In the genomic region with DNA sequence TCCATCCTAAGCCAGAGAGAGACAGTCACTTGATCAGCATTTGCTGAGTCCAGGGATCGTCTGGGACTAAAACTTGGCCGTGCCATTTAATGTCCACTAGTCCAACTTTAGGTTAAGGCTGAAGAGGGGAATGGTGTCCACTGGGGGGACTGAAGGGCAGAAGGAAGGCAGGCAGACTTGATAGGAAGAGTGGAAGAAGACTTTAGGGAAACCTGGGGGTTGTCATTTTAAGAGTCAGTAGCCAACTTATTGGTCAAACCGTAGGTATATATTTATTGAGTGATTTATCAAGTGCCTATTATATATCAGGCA, we compare ENCODE assay signal across 16 cellular contexts. TPM values are rescaled to one million over a fixed set of nuclear protein-coding genes. Genes with fewer than 3 reads are reported as not detected.
A peak's percentile ranks its signal among the peaks of the same experiment; 100 is the strongest.
DNase-seq lines count a peak whose midpoint lies in the region; ATAC-seq and TF ChIP-seq lines count a peak whose summit lies in the region.
"Had no signal": no experiment of that assay in that cellular context is flagged by ENCODE, and none has a peak within 500 bp of the region (broad histone marks: within the 10 kb centered on the region; RNA-seq: fewer than 3 reads in every experiment).

No MANE protein-coding gene starts in this region.

- no peak for TF ChIP-seq EP300 in SK-N-SH (IDR thresholded peaks at IDR 0.05; ENCODE audit: borderline replicate concordance in 1 of 2, low read depth in 1 of 2, low read length in 1 of 2)

- no peaks in the 10 kb centered on the region for H4K20me1 ChIP-seq in SK-N-SH (ENCODE audit: insufficient read depth)

- H3K27ac Mint-ChIP-seq in glutamatergic neuron (ENCODE audit: unreplicated experiment): no peak overlapping the region
- H3K27ac Mint-ChIP-seq: activated CD4-positive, alpha-beta T cell treated with anti-CD3 and anti-CD28 coated beads for 36 hours; memory B cell had no signal

- intact Hi-C loops in gastrocnemius medialis (cut with DNase I; ENCODE audit: low total_unique reads): loop anchor here (2.0 kb wide), 1 partner anchor 51 kb away; no protein-coding TSS in a partner anchor

- H3K27me3 Mint-ChIP-seq in glutamatergic neuron (ENCODE audit: unreplicated experiment): peaks cover 9% of the 10 kb centered on the region

- peaks cover 10% of the 10 kb centered on the region for H3K9me3 Mint-ChIP-seq in glutamatergic neuron (ENCODE audit: unreplicated experiment)
- H3K9me3 Mint-ChIP-seq: memory B cell had no signal

- H3K79me2 ChIP-seq in SK-N-SH (ENCODE audit: insufficient read depth): no peaks in the 10 kb centered on the region

- H3K4me1 Mint-ChIP-seq in glutamatergic neuron (ENCODE audit: low read depth, unreplicated experiment): peaks cover 40% of the 10 kb centered on the region

- no peak for TF ChIP-seq POLR2A in gastrocnemius medialis (IDR thresholded peaks at IDR 0.05)

- H3K4me2 ChIP-seq in SK-N-SH: 0 out of 2 replicates have a peak overlapping the region, but pooled peaks have one; percentile 93

- H3K4me3 ChIP-seq in AG04449 (ENCODE audit: low read depth, low read length): peak overlapping the region; percentile 85; the same call in 1 of the 2 replicates
- H3K4me3 ChIP-seq in SK-N-SH (ENCODE audit: low read depth in 2 of 2, low read length in 1 of 2): no peak overlapping the region
- H3K4me3 ChIP-seq in gastrocnemius medialis: peak overlapping the region in 3 of 4 donors; percentile 57 to 63 (median 62)

- TF ChIP-seq RAD21 in SK-N-SH (IDR thresholded peaks at IDR 0.05; ENCODE audit: low read length): no peak

- H3K9me2 ChIP-seq in SK-N-SH: no peaks in the 10 kb centered on the region

- DNase-seq in AG04449 (ENCODE audit: low read depth, low spot score) (no peak), SK-N-SH (no peak), glutamatergic neuron (no peak), gastrocnemius medialis (no peak), activated gamma-delta T cell (lab: John Stamatoyannopoulos, UW) (no peak), NCI-H1417 (lab: John Stamatoyannopoulos, UW) (no peak)
- DNase-seq in stimulated activated CD4-positive, alpha-beta T cell treated with anti-CD3 and anti-CD28 coated beads, Interleukin-15, amount 100 ng/mL, for 24 hours: no peak
- DNase-seq: activated CD4-positive, alpha-beta T cell treated with anti-CD3 and anti-CD28 coated beads for 36 hours; dermis blood vessel endothelial cell; NCI-H1694; NCI-H524; stimulated activated naive CD4-positive, alpha-beta T cell had no signal

- peak overlapping the region; percentile 87 for H3K4me3 Mint-ChIP-seq in glutamatergic neuron (ENCODE audit: unreplicated experiment)
- H3K4me3 Mint-ChIP-seq: activated CD4-positive, alpha-beta T cell treated with anti-CD3 and anti-CD28 coated beads for 36 hours; memory B cell had no signal

- no peaks in the 10 kb centered on the region for H3K9me3 ChIP-seq in SK-N-SH
- no peaks in the 10 kb centered on the region for H3K9me3 ChIP-seq in gastrocnemius medialis
- H3K9me3 ChIP-seq: adrenal gland had no signal

- H3K9ac ChIP-seq in SK-N-SH: no peak overlapping the region

- POLR2A ChIA-PET in AG04449 (lab: Yijun Ruan, JAX): no interaction called here
- POLR2A ChIA-PET in SK-N-SH (lab: Yijun Ruan, JAX): no interaction called here

- H3F3A ChIP-seq in SK-N-SH (replicated peaks; ENCODE audit: insufficient read depth): peaks cover 4% of the 10 kb centered on the region

- H3K36me3 ChIP-seq in SK-N-SH (replicated peaks in 1 of 2; ENCODE audit: control insufficient read depth in 1 of 2, insufficient read depth in 2 of 2, low read length in 1 of 2): no peaks in the 10 kb centered on the region
- H3K36me3 ChIP-seq in gastrocnemius medialis: no peaks in the 10 kb centered on the region
- H3K36me3 ChIP-seq: adrenal gland had no signal

- no peaks in the 10 kb centered on the region for H3K36me3 Mint-ChIP-seq in glutamatergic neuron (ENCODE audit: unreplicated experiment)
- H3K36me3 Mint-ChIP-seq: memory B cell had no signal

- TF ChIP-seq CTCF in AG04449 (IDR thresholded peaks at IDR 0.05; ENCODE audit: insufficient read depth, low read length, missing control alignments) (no peak), SK-N-SH (IDR thresholded peaks at IDR 0.05) (peak; percentile 21; the same call in 1 of the 2 replicates), glutamatergic neuron (IDR thresholded peaks at IDR 0.05; ENCODE audit: partially characterized antibody, unreplicated experiment) (no peak), gastrocnemius medialis (IDR thresholded peaks at IDR 0.05 in 4 of 5, conservative IDR thresholded peaks at IDR 0.05 in 1 of 5) (no peak)

- in situ Hi-C loops in gastrocnemius medialis (cut with MboI; ENCODE audit: low sequenced_read_pairs in 4 of 4): no loop called here

- H3K27ac ChIP-seq in SK-N-SH (ENCODE audit: low read depth in 2 of 2, low read length in 1 of 2) (no peak overlapping the region), gastrocnemius medialis (peak overlapping the region; percentile 82 to 84 (median 84))

- 58% methylated on average over 2 of the region's 3 CpGs for WGBS in SK-N-SH (ENCODE audit: low lambda C conversion rate)

- H3K27me3 ChIP-seq in SK-N-SH (ENCODE audit: insufficient read depth) (no peaks in the 10 kb centered on the region), gastrocnemius medialis (no peaks in the 10 kb centered on the region)
- H3K27me3 ChIP-seq: adrenal gland had no signal

- H2AFZ ChIP-seq in SK-N-SH (ENCODE audit: low read depth): peak overlapping the region; percentile 91; the same call in 1 of the 2 replicates

- CTCF ChIA-PET in AG04449 (lab: Yijun Ruan, JAX) (interaction anchor here (11.6 kb wide), 1 partner anchor 53 kb away, joined by 99 read pairs; no protein-coding TSS in a partner anchor), SK-N-SH (lab: Yijun Ruan, JAX) (no interaction called here)

- ATAC-seq in gastrocnemius medialis (no peak), GM19351 (IDR thresholded peaks at IDR 0.05; ENCODE audit: unreplicated experiment) (no peak)
- ATAC-seq: activated CD4-positive, alpha-beta T cell treated with anti-CD3 and anti-CD28 coated beads for 36 hours had no signal

- peaks cover 0 to 17% of the 10 kb centered on the region in 2 experiments; a peak in 2 of 4 replicates for H3K4me1 ChIP-seq in SK-N-SH (ENCODE audit: control insufficient read depth in 1 of 2, insufficient read depth in 2 of 2, low read depth in 1 of 2, low read length in 1 of 2)
- H3K4me1 ChIP-seq in gastrocnemius medialis: peaks cover 21% of the 10 kb centered on the region in 2 donors

TF ChIP-seq in SK-N-SH, 30 proteins besides CTCF, POLR2A, EP300 and RAD21:
- TF ChIP-seq RFX5 (IDR thresholded peaks at IDR 0.05; ENCODE audit: low read length) (no peak), TAF1 (IDR thresholded peaks at IDR 0.05; ENCODE audit: borderline replicate concordance, low read depth, low read length) (no peak), NRF1 (IDR thresholded peaks at IDR 0.05; ENCODE audit: low read depth, low read length) (no peak), EZH2phosphoT487 (IDR thresholded peaks at IDR 0.05; ENCODE audit: borderline replicate concordance, low read depth) (no peak), NFIC (IDR thresholded peaks at IDR 0.05; ENCODE audit: borderline replicate concordance) (no peak)
- TF ChIP-seq, protein P1, sequence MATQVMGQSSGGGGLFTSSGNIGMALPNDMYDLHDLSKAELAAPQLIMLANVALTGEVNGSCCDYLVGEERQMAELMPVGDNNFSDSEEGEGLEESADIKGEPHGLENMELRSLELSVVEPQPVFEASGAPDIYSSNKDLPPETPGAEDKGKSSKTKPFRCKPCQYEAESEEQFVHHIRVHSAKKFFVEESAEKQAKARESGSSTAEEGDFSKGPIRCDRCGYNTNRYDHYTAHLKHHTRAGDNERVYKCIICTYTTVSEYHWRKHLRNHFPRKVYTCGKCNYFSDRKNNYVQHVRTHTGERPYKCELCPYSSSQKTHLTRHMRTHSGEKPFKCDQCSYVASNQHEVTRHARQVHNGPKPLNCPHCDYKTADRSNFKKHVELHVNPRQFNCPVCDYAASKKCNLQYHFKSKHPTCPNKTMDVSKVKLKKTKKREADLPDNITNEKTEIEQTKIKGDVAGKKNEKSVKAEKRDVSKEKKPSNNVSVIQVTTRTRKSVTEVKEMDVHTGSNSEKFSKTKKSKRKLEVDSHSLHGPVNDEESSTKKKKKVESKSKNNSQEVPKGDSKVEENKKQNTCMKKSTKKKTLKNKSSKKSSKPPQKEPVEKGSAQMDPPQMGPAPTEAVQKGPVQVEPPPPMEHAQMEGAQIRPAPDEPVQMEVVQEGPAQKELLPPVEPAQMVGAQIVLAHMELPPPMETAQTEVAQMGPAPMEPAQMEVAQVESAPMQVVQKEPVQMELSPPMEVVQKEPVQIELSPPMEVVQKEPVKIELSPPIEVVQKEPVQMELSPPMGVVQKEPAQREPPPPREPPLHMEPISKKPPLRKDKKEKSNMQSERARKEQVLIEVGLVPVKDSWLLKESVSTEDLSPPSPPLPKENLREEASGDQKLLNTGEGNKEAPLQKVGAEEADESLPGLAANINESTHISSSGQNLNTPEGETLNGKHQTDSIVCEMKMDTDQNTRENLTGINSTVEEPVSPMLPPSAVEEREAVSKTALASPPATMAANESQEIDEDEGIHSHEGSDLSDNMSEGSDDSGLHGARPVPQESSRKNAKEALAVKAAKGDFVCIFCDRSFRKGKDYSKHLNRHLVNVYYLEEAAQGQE (IDR thresholded peaks at IDR 0.05; ENCODE audit: low read depth, low read length): no peak
TF ChIP-seq in SK-N-SH: peak in this region for 0.

RNA-seq across cellular contexts. Expression of a gene that starts 1.3 kb away (rescaled TPM):
- 2.7 and 4.9 TPM in 2 replicates for polyA plus RNA-seq in SK-N-SH (2012; rRNA removed)
- polyA plus RNA-seq in SK-N-SH (2012; cell fraction: cytosol; rRNA removed): 2.5 and 2.8 TPM in 2 replicates
- polyA plus RNA-seq in SK-N-SH (2012; cell fraction: nucleus; rRNA removed): 7.2 and 8.2 TPM in 2 replicates
- total RNA-seq in glutamatergic neuron (ENCODE audit: unreplicated experiment): 0.20 TPM
- 10 to 100 TPM; 12.8 to 39.5 (median 22.6) TPM for total RNA-seq in gastrocnemius medialis
- total RNA-seq: activated CD4-positive, alpha-beta T cell treated with anti-CD3 and anti-CD28 coated beads for 36 hours; T-helper 1 cell treated with Interleukin-12 subunit alpha and Interleukin-12 subunit beta and Interleukin-4 antibody, amounts not matched to agents 30 ng/mL and 1 ng/mL, for 36 hours had no signal

RNA-seq across cellular contexts. Expression of a gene that starts 7.7 kb away (rescaled TPM):
- 33.6 and 51.6 TPM in 2 replicates for polyA plus RNA-seq in SK-N-SH (2012; rRNA removed)
- 59.3 and 72.7 TPM in 2 replicates for polyA plus RNA-seq in SK-N-SH (2012; cell fraction: cytosol; rRNA removed)
- polyA plus RNA-seq in SK-N-SH (2012; cell fraction: nucleus; rRNA removed): 20.6 and 39.2 TPM in 2 replicates
- total RNA-seq in glutamatergic neuron (ENCODE audit: unreplicated experiment) (69.8 TPM), gastrocnemius medialis (10 to 100 TPM; 33.6 to 67.6 (median 43.3) TPM)

RNA-seq across cellular contexts. Expression of a gene that starts 34.8 kb away (rescaled TPM):
- 36.7 and 46.7 TPM in 2 replicates for polyA plus RNA-seq in SK-N-SH (2012; rRNA removed)
- 45.5 and 49.7 TPM in 2 replicates for polyA plus RNA-seq in SK-N-SH (2012; cell fraction: cytosol; rRNA removed)
- 84.1 and 88.4 TPM in 2 replicates for polyA plus RNA-seq in SK-N-SH (2012; cell fraction: nucleus; rRNA removed)
- total RNA-seq in glutamatergic neuron (ENCODE audit: unreplicated experiment) (42.4 TPM), gastrocnemius medialis (10 to 100 TPM; 11.1 to 24.9 (median 21.2) TPM)

RNA-seq across cellular contexts. Expression of a gene that starts 59.0 kb away (rescaled TPM):
- 42.1 and 50.5 TPM in 2 replicates for polyA plus RNA-seq in SK-N-SH (2012; rRNA removed)
- 23.2 and 33.5 TPM in 2 replicates for polyA plus RNA-seq in SK-N-SH (2012; cell fraction: cytosol; rRNA removed)
- polyA plus RNA-seq in SK-N-SH (2012; cell fraction: nucleus; rRNA removed): 35.0 and 43.6 TPM in 2 replicates
- total RNA-seq in glutamatergic neuron (ENCODE audit: unreplicated experiment): 2.9 TPM
- total RNA-seq in gastrocnemius medialis: 100 to 1,000 TPM in 2 of 4 donors, 10 to 100 TPM in 2; 76.6 to 384 (median 229) TPM

Comparison
In these comparisons a context has a peak if more than half of its experiments do, and no peak if none do; other contexts are left out.
1. H3K4me3 ChIP-seq: peak in AG04449 (single experiment) and gastrocnemius medialis (3 of 4); none in SK-N-SH (0 of 2).
2. H3K27ac ChIP-seq: peak in gastrocnemius medialis (4 of 4); none in SK-N-SH (0 of 2).
3. RNA of a gene that starts 1.3 kb away (total RNA-seq): 12.8 to 39.5 TPM in gastrocnemius medialis; 0.20 TPM in glutamatergic neuron (single experiment); every median in the first group is over 10 times any median in the second.